9 cellular contexts compared by ENCODE assay signal in the genomic region with DNA sequence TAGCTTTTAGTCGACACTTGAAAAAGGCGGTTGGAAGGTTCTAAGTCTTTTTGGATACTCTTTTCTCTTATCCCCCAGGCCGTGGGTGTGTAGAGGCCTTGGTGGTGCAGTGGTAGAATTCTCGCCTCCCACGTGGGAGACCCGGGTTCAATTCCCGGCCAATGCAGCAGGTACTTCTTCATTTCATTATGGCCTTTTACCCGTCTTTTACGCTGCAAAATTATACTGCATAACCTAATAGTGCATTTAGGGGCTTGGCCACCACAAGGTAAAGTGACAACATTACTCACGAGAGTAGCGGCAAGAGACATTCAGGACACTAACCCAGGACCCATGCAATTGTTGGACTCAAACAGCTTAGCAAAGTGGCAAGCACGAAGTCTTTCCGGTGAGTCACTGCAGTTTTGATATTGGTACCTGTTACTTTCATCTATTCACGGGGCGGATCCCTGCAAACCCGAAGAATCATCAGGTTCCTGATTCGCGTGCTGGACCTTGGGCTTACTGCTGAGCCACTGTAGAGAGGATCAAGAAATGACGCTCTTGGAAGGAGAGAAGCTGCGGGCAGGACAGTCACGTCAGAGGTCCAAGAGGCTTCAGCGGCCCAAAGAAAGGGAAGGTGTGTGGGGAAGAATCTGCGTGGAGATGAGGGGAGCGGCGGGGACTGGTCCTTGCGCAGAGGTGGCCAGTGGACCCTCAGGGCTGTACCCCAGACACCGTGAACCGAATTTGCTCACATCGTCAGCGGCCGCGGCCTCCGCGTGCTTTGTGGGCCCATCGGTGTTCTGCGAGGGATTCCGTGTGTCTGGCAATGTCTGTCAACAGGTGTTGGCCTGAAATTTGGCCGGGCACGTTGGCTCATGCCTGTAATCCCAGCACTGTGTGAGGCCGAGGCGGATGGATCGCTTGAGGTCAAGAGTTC. TPM values are rescaled to one million over a fixed set of nuclear protein-coding genes. Genes with fewer than 3 reads are reported as not detected.
DNase-seq lines count a peak whose midpoint lies in the region; ATAC-seq and TF ChIP-seq lines count a peak whose summit lies in the region.
"Had no signal": no experiment of that assay in that cellular context is flagged by ENCODE, and none has a peak within 500 bp of the region (broad histone marks: within the 10 kb centered on the region; RNA-seq: fewer than 3 reads in every experiment).

No MANE protein-coding gene starts in this region.

- no peak overlapping the region for H3K27ac Mint-ChIP-seq in CD8-positive, alpha-beta T cell

- POLR2A ChIA-PET in CD8-positive, alpha-beta T cell (lab: Charles Lee): no interaction called here

- H3K27me3 ChIP-seq in CD8-positive, alpha-beta T cell (ENCODE audit: insufficient read depth, low read length): no peaks in the 10 kb centered on the region
- peaks cover 13% of the 10 kb centered on the region for H3K27me3 ChIP-seq in brain microvascular endothelial cell (replicated peaks)

- no peaks in the 10 kb centered on the region for H3K36me3 ChIP-seq in CD8-positive, alpha-beta T cell (ENCODE audit: insufficient read depth, low read length)
- H3K36me3 ChIP-seq in SK-N-MC (ENCODE audit: insufficient read depth, low read length) (no peaks in the 10 kb centered on the region), brain microvascular endothelial cell (replicated peaks) (no peaks in the 10 kb centered on the region), mucosa of descending colon (ENCODE audit: low read depth) (no peaks in the 10 kb centered on the region)

- TF ChIP-seq CTCF in CD8-positive, alpha-beta T cell (IDR thresholded peaks at IDR 0.05): no peak
- no peak for TF ChIP-seq CTCF in brain microvascular endothelial cell (IDR thresholded peaks at IDR 0.05; ENCODE audit: low read depth, low read length, missing control alignments)
- no peak for TF ChIP-seq CTCF in mucosa of descending colon (IDR thresholded peaks at IDR 0.05)

- CTCF ChIA-PET in CD8-positive, alpha-beta T cell (lab: Charles Lee): interaction anchor here (0.8 kb wide), 1 partner anchor 326 kb away, joined by 3 read pairs; the partner anchor contains the start of gene SDHB

- H3K4me3 ChIP-seq in CD8-positive, alpha-beta T cell (ENCODE audit: low read depth, low read length): no peak overlapping the region
- H3K4me3 ChIP-seq in SK-N-MC: no peak overlapping the region
- no peak overlapping the region for H3K4me3 ChIP-seq in brain microvascular endothelial cell (ENCODE audit: low read depth, low read length)
- no peak overlapping the region for H3K4me3 ChIP-seq in mucosa of descending colon
- H3K4me3 ChIP-seq: dorsolateral prefrontal cortex had no signal

- H3K27me3 Mint-ChIP-seq in CD8-positive, alpha-beta T cell (ENCODE audit: low read depth): no peaks in the 10 kb centered on the region

- DNase-seq in CD8-positive, alpha-beta T cell: peak in 3 of 7 experiments; percentile 31 to 59 (median 43)
- peak; percentile 22 for DNase-seq in SK-N-MC (ENCODE audit: low read depth, low spot score)
- DNase-seq in brain microvascular endothelial cell: peak; percentile 77
- DNase-seq in mucosa of descending colon: peak in 2 of 3 donors; percentile 45 to 70
- DNase-seq in NCI-H510A (lab: John Stamatoyannopoulos, UW): no peak

- no peak overlapping the region for H3K4me3 Mint-ChIP-seq in CD8-positive, alpha-beta T cell

- H3K9me3 ChIP-seq in CD8-positive, alpha-beta T cell (ENCODE audit: low read length): no peaks in the 10 kb centered on the region
- no peaks in the 10 kb centered on the region for H3K9me3 ChIP-seq in SK-N-MC (ENCODE audit: low read depth, low read length)
- no peaks in the 10 kb centered on the region for H3K9me3 ChIP-seq in mucosa of descending colon

- no peaks in the 10 kb centered on the region for H3K36me3 Mint-ChIP-seq in CD8-positive, alpha-beta T cell

- H3K9me3 Mint-ChIP-seq in CD8-positive, alpha-beta T cell: no peaks in the 10 kb centered on the region

- H3K4me1 Mint-ChIP-seq in CD8-positive, alpha-beta T cell (ENCODE audit: low read depth): no peaks in the 10 kb centered on the region

- H3K4me1 ChIP-seq in CD8-positive, alpha-beta T cell (ENCODE audit: insufficient read depth, low read length): peaks cover 3% of the 10 kb centered on the region
- no peaks in the 10 kb centered on the region for H3K4me1 ChIP-seq in mucosa of descending colon (ENCODE audit: low read depth)

- in situ Hi-C loops in brain microvascular endothelial cell (cut with HindIII; ENCODE audit: low pct_ligation_motif_present, low sequenced_read_pairs): no loop called here

- no peak overlapping the region for H3K27ac ChIP-seq in CD8-positive, alpha-beta T cell (ENCODE audit: low read depth, low read length)
- no peak overlapping the region for H3K27ac ChIP-seq in SK-N-MC
- H3K27ac ChIP-seq in brain microvascular endothelial cell: no peak overlapping the region
- H3K27ac ChIP-seq: dorsolateral prefrontal cortex had no signal

- ATAC-seq in CD8-positive, alpha-beta T cell: peak; percentile 62
- ATAC-seq in HG03060 (IDR thresholded peaks at IDR 0.05; ENCODE audit: low read depth, unreplicated experiment): peak; percentile 45
- peak; percentile 45 for ATAC-seq in mucosa of descending colon
- no peak for ATAC-seq in GM19324 (IDR thresholded peaks at IDR 0.05; ENCODE audit: low FRiP score, unreplicated experiment)
- ATAC-seq in HG03571 (IDR thresholded peaks at IDR 0.05; ENCODE audit: unreplicated experiment): no peak

- H3K9ac ChIP-seq in SK-N-MC (ENCODE audit: insufficient read length): no peak overlapping the region

- intact Hi-C loops in CD8-positive, alpha-beta T cell (cut with DNase I, micrococcal nuclease): no loop called here
- intact Hi-C loops in mucosa of descending colon (cut with DNase I, micrococcal nuclease): no loop called here

RNA-seq across cellular contexts. Expression of gene RNU1-4, which starts 12.9 kb away (rescaled TPM):
- 1,000 to 10,000 TPM; 3,774 to 3,852 TPM for total RNA-seq in CD8-positive, alpha-beta T cell
- 1,000 to 10,000 TPM; 2,195 to 6,222 (median 2,378) TPM for total RNA-seq in mucosa of descending colon

Comparison
In these comparisons a context has a peak if more than half of its experiments do, and no peak if none do; other contexts are left out.
1. ATAC-seq: peak in CD8-positive, alpha-beta T cell (single experiment), HG03060 (single experiment) and mucosa of descending colon (single experiment); none in GM19324 (single experiment) and HG03571 (single experiment).